8 cellular contexts compared by ENCODE assay signal in genomic region chr14:22829661-22830328, GRCh38. TPM values are rescaled to one million over a fixed set of nuclear protein-coding genes. Genes with fewer than 3 reads are reported as not detected.
DNase-seq lines count a peak whose midpoint lies in the region; ATAC-seq and TF ChIP-seq lines count a peak whose summit lies in the region.

Gene MRPL52, plus strand, starts transcription at chr14:22829887. Its CDS starts 26 bp downstream, at chr14:22829913.

- no peak for TF ChIP-seq CTCF in lower leg skin (IDR thresholded peaks at IDR 0.05)

- intact Hi-C loops in lower leg skin (cut with DNase I; ENCODE audit: low total_unique reads): no loop called here

- DNase-seq in C1 segment of cervical spinal cord (lab: John Stamatoyannopoulos, UW) (peak; percentile 35 to 91 (median 83)), NCI-H748 (lab: John Stamatoyannopoulos, UW; ENCODE audit: unreplicated experiment) (peak; percentile 94), dermis microvascular lymphatic vessel endothelial cell (ENCODE audit: low read depth in 2 of 2) (peak; percentile 80 to 89), lower leg skin (ENCODE audit: low spot score in 2 of 2) (peak; percentile 92 to 97)
- DNase-seq in activated CD4-positive, alpha-beta T cell treated with anti-CD3 and anti-CD28 coated beads, Interleukin-2, amount 50 U/mL, for 4 hours: peak; percentile 87 to 88
- DNase-seq in stimulated activated CD4-positive, alpha-beta T cell treated with anti-CD3 and anti-CD28 coated beads, Interleukin-4, amount 100 ng/mL, for 48 hours (ENCODE audit: low read depth in 2 of 2): peak; percentile 79 to 84

- WGBS in lower leg skin, 2 donors: 0 to 1% methylated on average over 27 to 38 of the region's 38 CpGs

- ATAC-seq in GM19328 (IDR thresholded peaks at IDR 0.05; ENCODE audit: unreplicated experiment) (peak; percentile 89), HG03520 (IDR thresholded peaks at IDR 0.05; ENCODE audit: unreplicated experiment) (peak; percentile 72)

- peak within 1 kb of the TSS; percentile 59 for H3K4me3 ChIP-seq in lower leg skin (ENCODE audit: low read depth, poor library complexity, severe bottlenecking)

- TF ChIP-seq POLR2A in lower leg skin (IDR thresholded peaks at IDR 0.05): no peak

RNA-seq across cellular contexts. Expression of gene MRPL52, which starts in this region (rescaled TPM):
- total RNA-seq in dermis microvascular lymphatic vessel endothelial cell (31.1 and 41.2 TPM in 2 replicates), lower leg skin (100 to 1,000 TPM in 1 of 4 donors, 10 to 100 TPM in 3; 24.8 to 230 (median 41.4) TPM)

Comparison
In these comparisons a context has a peak if more than half of its experiments do, and no peak if none do; other contexts are left out.
1. Peak in every context shown above with its lines: DNase-seq, ATAC-seq and H3K4me3 ChIP-seq.